In genomic region chr3:14461748-14462324, GRCh38 we compare ENCODE assay signal across 8 cellular contexts. TPM values are rescaled to one million over a fixed set of nuclear protein-coding genes. Genes with fewer than 3 reads are reported as not detected.
A peak's percentile ranks its signal among the peaks of the same experiment; 100 is the strongest.
DNase-seq lines count a peak whose midpoint lies in the region; ATAC-seq, FAIRE-seq and TF ChIP-seq lines count a peak whose summit lies in the region.

No MANE protein-coding gene starts in this region.

- no peak overlapping the region for H3K4me2 ChIP-seq in GM23338
- H3K4me2 ChIP-seq in astrocyte (ENCODE audit: low read length) = no peak overlapping the region

- peak; percentile 44 for TF ChIP-seq CTCF in Calu3 (IDR thresholded peaks at IDR 0.05; ENCODE audit: unreplicated experiment)
- peak; percentile 50 to 87 for TF ChIP-seq CTCF in GM23338 (conservative IDR thresholded peaks at IDR 0.05; ENCODE audit: low read depth in 2 of 2)
- TF ChIP-seq CTCF in Panc1 (IDR thresholded peaks at IDR 0.05) = peak; percentile 84
- peak; percentile 49 for TF ChIP-seq CTCF in astrocyte (IDR thresholded peaks at IDR 0.05; ENCODE audit: insufficient read depth, low read depth, low read length)
- no peak for TF ChIP-seq CTCF in coronary artery (IDR thresholded peaks at IDR 0.05)

- H3K36me3 Mint-ChIP-seq in Calu3 (ENCODE audit: insufficient read depth, unreplicated experiment) (peaks cover 61% of the 10 kb centered on the region), GM23338 (ENCODE audit: low read depth) (peaks cover 46% of the 10 kb centered on the region), astrocyte (ENCODE audit: low read depth, unreplicated experiment) (peaks cover 4% of the 10 kb centered on the region)

- H3K27me3 ChIP-seq in GM23338 (ENCODE audit: insufficient read depth) (no peaks in the 10 kb centered on the region), Panc1 (ENCODE audit: control insufficient read depth, insufficient read depth, low read length) (no peaks in the 10 kb centered on the region), astrocyte (ENCODE audit: insufficient read depth, low read length) (no peaks in the 10 kb centered on the region)

- no peaks in the 10 kb centered on the region for H3K9me2 ChIP-seq in GM23338 (ENCODE audit: insufficient read depth)

- H3K9me3 ChIP-seq in Panc1 (ENCODE audit: control insufficient read depth, insufficient read depth, low read depth, low read length) (no peaks in the 10 kb centered on the region), astrocyte (ENCODE audit: insufficient read depth, low read depth, low read length) (no peaks in the 10 kb centered on the region)

- H3K27ac ChIP-seq in GM23338 (ENCODE audit: low read depth) = 0 out of 2 replicates have a peak overlapping the region, but pooled peaks have one; percentile 39
- peak overlapping the region; percentile 65 for H3K27ac ChIP-seq in Panc1 (ENCODE audit: low read length)
- no peak overlapping the region for H3K27ac ChIP-seq in astrocyte (ENCODE audit: low read depth, low read length)
- no peak overlapping the region for H3K27ac ChIP-seq in coronary artery

- H3K27ac Mint-ChIP-seq in Calu3 (ENCODE audit: unreplicated experiment) (no peak overlapping the region), GM23338 (no peak overlapping the region), astrocyte (ENCODE audit: unreplicated experiment) (no peak overlapping the region)

- peaks cover 33% of the 10 kb centered on the region for H3K4me1 Mint-ChIP-seq in Calu3 (ENCODE audit: low read depth, unreplicated experiment)
- H3K4me1 Mint-ChIP-seq in GM23338 = peaks cover 14% of the 10 kb centered on the region
- peaks cover 34% of the 10 kb centered on the region for H3K4me1 Mint-ChIP-seq in astrocyte (ENCODE audit: low read depth, unreplicated experiment)

- H4K20me1 ChIP-seq in GM23338 (replicated peaks; ENCODE audit: insufficient read depth) (peaks cover 7% of the 10 kb centered on the region), astrocyte (ENCODE audit: insufficient read depth, low read length) (no peaks in the 10 kb centered on the region)

- H3K9ac ChIP-seq in astrocyte (ENCODE audit: low read length) = no peak overlapping the region

- BruUV-seq in Calu3 (replicated peaks; lab: Mats Ljungman, UMichigan) = no TSS peak
- no TSS peak for BruUV-seq in Panc1 (replicated peaks; lab: Mats Ljungman, UMichigan)

- DNase-seq in Calu3 (peak; percentile 73), GM23338 (ENCODE audit: low spot score) (peak; percentile 68), Panc1 (ENCODE audit: low read depth, low spot score) (no peak), astrocyte (ENCODE audit: low read depth) (peak; percentile 52), hippocampal formation (lab: John Stamatoyannopoulos, UW) (peak; percentile 26 to 60), coronary artery (ENCODE audit: low spot score) (no peak)
- DNase-seq in stimulated activated CD4-positive, alpha-beta T cell treated with anti-CD3 and anti-CD28 coated beads, Interleukin-4, amount 100 ng/mL, for 24 hours = peak; percentile 36

- H3K79me2 ChIP-seq in GM23338 (replicated peaks; ENCODE audit: insufficient read depth) (no peaks in the 10 kb centered on the region), astrocyte (ENCODE audit: insufficient read depth, low read length) (no peaks in the 10 kb centered on the region)

- ATAC-seq in GM23338 = peak; percentile 65
- peak; percentile 83 for ATAC-seq in Panc1
- no peak for ATAC-seq in GM19455 (IDR thresholded peaks at IDR 0.05; ENCODE audit: unreplicated experiment)

- in situ Hi-C loops in Panc1 (cut with HindIII; ENCODE audit: low pct_unique_long_range_greater_than_20kb, low sequenced_read_pairs) = no loop called here

- H2AFZ ChIP-seq in GM23338 (no peak overlapping the region), astrocyte (ENCODE audit: low read depth, low read length) (no peak overlapping the region)

- H3K4me3 Mint-ChIP-seq in Calu3 (ENCODE audit: low read depth, unreplicated experiment) (no peak overlapping the region), GM23338 (no peak overlapping the region), astrocyte (ENCODE audit: unreplicated experiment) (no peak overlapping the region)

- CTCF ChIA-PET in Calu3 (lab: Charles Lee) = interaction anchor here (0.9 kb wide), 1 partner anchor 258 kb away, joined by 5 read pairs; no protein-coding TSS in a partner anchor
- CTCF ChIA-PET in Panc1 (lab: Charles Lee) = interaction anchor here (0.6 to 1.0 kb wide), 2 partner anchors 126 to 201 kb away, joined by 4 to 6 read pairs; no protein-coding TSS in a partner anchor

- POLR2A ChIA-PET in Panc1 (lab: Charles Lee) = no interaction called here

- intact Hi-C loops in Calu3 (cut with micrococcal nuclease; ENCODE audit: unreplicated experiment) (loop anchor here (2.0 kb wide), 1 partner anchor 201 kb away; no protein-coding TSS in a partner anchor), Panc1 (cut with micrococcal nuclease; ENCODE audit: unreplicated experiment) (no loop called here)

- H3K4me3 ChIP-seq in GM23338 = no peak overlapping the region
- H3K4me3 ChIP-seq in Panc1 (ENCODE audit: low read depth in 2 of 2, low read length in 2 of 2) = no peak overlapping the region
- no peak overlapping the region for H3K4me3 ChIP-seq in astrocyte (ENCODE audit: insufficient read depth, low read depth, low read length)
- H3K4me3 ChIP-seq in coronary artery = no peak overlapping the region

- H3K27me3 Mint-ChIP-seq in Calu3 (ENCODE audit: unreplicated experiment) = no peaks in the 10 kb centered on the region
- peaks cover 12% of the 10 kb centered on the region for H3K27me3 Mint-ChIP-seq in GM23338 (ENCODE audit: insufficient read depth, low read depth, poor library complexity)
- no peaks in the 10 kb centered on the region for H3K27me3 Mint-ChIP-seq in astrocyte (ENCODE audit: low read depth, unreplicated experiment)

- 0 out of 2 replicates have a peak, but pooled peaks cover 13% of the 10 kb centered on the region for H3F3A ChIP-seq in GM23338 (replicated peaks; ENCODE audit: low read depth)

- FAIRE-seq in astrocyte (lab: Jason Lieb, UNC) = no peak

- H3K9me3 Mint-ChIP-seq in Calu3 (ENCODE audit: low read depth, unreplicated experiment) = no peaks in the 10 kb centered on the region
- H3K9me3 Mint-ChIP-seq in GM23338 = no peaks in the 10 kb centered on the region
- H3K9me3 Mint-ChIP-seq in astrocyte (ENCODE audit: unreplicated experiment) = peaks cover 2% of the 10 kb centered on the region

- peaks cover 17% of the 10 kb centered on the region for H3K36me3 ChIP-seq in GM23338 (ENCODE audit: insufficient read depth)
- H3K36me3 ChIP-seq in Panc1 (ENCODE audit: control insufficient read depth, insufficient read depth, low read length) = no peaks in the 10 kb centered on the region
- no peaks in the 10 kb centered on the region for H3K36me3 ChIP-seq in astrocyte (ENCODE audit: insufficient read depth, low read length)

- H3K4me1 ChIP-seq in GM23338 (ENCODE audit: insufficient read depth) (peaks cover 10% of the 10 kb centered on the region), Panc1 (ENCODE audit: control insufficient read depth, insufficient read depth, low read length) (peaks cover 50% of the 10 kb centered on the region), astrocyte (ENCODE audit: insufficient read depth, low read length) (peaks cover 37% of the 10 kb centered on the region)

TF ChIP-seq in GM23338, 12 proteins besides CTCF, POLR2A, EP300 and RAD21 (continues in another document):
- no peak for TF ChIP-seq EZH2 (IDR thresholded peaks at IDR 0.05; ENCODE audit: low read depth, unreplicated experiment)

RNA-seq across cellular contexts. Expression of gene SLC6A6, which starts 59.4 kb away (rescaled TPM):
- 46.3 and 48.3 TPM in 2 replicates for total RNA-seq in Calu3 (2022)
- total RNA-seq in GM23338 (2014; rRNA removed; shearing (Covaris generic)) = 142 and 150 TPM in 2 replicates
- polyA plus RNA-seq in GM23338 (2016; fragmentation: Nextera tagmentation; extraction: Ambion mirVana) = 27.5 and 31.6 TPM in 2 replicates
- 61.0 TPM for total RNA-seq in Panc1 (2021; ENCODE audit: unreplicated experiment)
- polyA plus RNA-seq in Panc1 (2012; ENCODE audit: insufficient read length) = 53.8 TPM
- total RNA-seq in astrocyte = 18.6 and 24.2 TPM in 2 replicates

Comparison
In these comparisons a context has a peak if more than half of its experiments do, and no peak if none do; other contexts are left out.
1. DNase-seq: peak in Calu3 (single experiment), GM23338 (single experiment), astrocyte (single experiment), hippocampal formation (2 of 2) and stimulated activated CD4-positive, alpha-beta T cell treated with anti-CD3 and anti-CD28 coated beads, Interleukin-4, amount 100 ng/mL, for 24 hours (single experiment); none in Panc1 (single experiment) and coronary artery (single experiment).
2. H3K27ac ChIP-seq: peak in GM23338 (single experiment) and Panc1 (single experiment); none in astrocyte (single experiment) and coronary artery (0 of 2).